8 cellular contexts compared by ENCODE assay signal in the genomic region with DNA sequence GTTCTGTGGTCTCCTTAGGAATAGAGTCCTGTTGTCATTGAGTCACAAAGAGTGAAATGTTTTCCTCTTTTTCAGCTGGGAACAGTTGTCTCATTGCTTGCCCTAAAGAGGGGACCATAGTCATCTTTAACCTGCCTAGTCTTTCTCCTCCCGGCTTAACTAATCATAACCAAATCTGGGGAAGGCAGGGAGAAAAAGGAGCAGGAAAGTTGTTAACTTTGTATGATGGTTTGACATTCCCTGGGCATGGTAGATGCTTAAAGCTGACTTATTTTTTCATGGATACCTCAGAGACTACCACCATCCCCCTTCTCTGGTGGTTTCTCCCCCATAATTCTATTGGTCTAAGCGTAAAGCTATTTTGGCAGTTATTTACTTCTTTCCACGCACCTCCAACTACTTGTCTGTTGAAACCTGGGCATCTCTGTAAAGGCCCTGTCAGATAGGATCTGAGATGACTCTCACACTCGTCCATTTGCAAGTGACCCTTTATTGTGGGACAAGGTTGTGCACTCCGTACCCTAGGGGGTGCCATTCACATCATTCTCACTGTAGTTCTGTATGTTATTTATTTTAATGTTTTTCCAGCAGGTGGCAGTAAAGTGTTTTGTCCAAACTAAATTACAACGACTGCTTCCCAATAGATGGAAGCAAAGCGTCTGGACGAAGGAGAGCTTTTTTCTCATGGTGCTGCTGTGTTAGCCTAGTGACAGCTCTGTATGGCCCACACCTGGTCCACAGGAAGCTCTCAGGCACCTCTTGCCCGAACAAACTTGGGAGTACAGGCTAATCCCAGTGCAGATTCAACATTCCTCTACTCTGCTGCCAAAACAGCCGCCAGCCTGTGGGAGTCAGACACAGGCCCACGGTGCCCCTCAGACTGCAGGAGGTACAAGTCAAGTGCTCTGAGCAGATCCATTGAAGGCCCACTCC. TPM values are rescaled to one million over a fixed set of nuclear protein-coding genes. Genes with fewer than 3 reads are reported as not detected.
A peak's percentile ranks its signal among the peaks of the same experiment; 100 is the strongest.
DNase-seq lines count a peak whose midpoint lies in the region; ATAC-seq and TF ChIP-seq lines count a peak whose summit lies in the region.

No MANE protein-coding gene starts in this region.

- no peaks in the 10 kb centered on the region for H3K27me3 Mint-ChIP-seq in CD4-positive, alpha-beta T cell
- no peaks in the 10 kb centered on the region for H3K27me3 Mint-ChIP-seq in natural killer cell (ENCODE audit: low read depth in 2 of 2)

- peak overlapping the region; percentile 87 for H3K4me3 Mint-ChIP-seq in CD4-positive, alpha-beta T cell
- peak overlapping the region; percentile 74 for H3K4me3 Mint-ChIP-seq in natural killer cell

- no peaks in the 10 kb centered on the region for H3K27me3 ChIP-seq in CD4-positive, alpha-beta T cell (ENCODE audit: control insufficient read depth, insufficient read depth, low read length)
- H3K27me3 ChIP-seq in stomach smooth muscle (ENCODE audit: control insufficient read depth in 1 of 2, insufficient read depth in 2 of 2, low read length in 2 of 2): no peaks in the 10 kb centered on the region

- POLR2A ChIA-PET in CD4-positive, alpha-beta T cell (lab: Charles Lee): no interaction called here

- ATAC-seq in CD4-positive, alpha-beta T cell (ENCODE audit: poor library complexity): peak; percentile 60
- ATAC-seq in GM19463 (IDR thresholded peaks at IDR 0.05; ENCODE audit: unreplicated experiment) (peak; percentile 34), esophagus mucosa (peak; percentile 48), natural killer cell (peak; percentile 60 to 77 (median 62))

- H3K4me1 Mint-ChIP-seq in CD4-positive, alpha-beta T cell (ENCODE audit: low read depth): peaks cover 35% of the 10 kb centered on the region
- H3K4me1 Mint-ChIP-seq in natural killer cell: peaks cover 31 to 32% of the 10 kb centered on the region in 2 donors

- peaks cover 11% of the 10 kb centered on the region for H3K4me1 ChIP-seq in stomach smooth muscle (ENCODE audit: control insufficient read depth, insufficient read depth, low read length)

- peak overlapping the region; percentile 38 for H3K27ac Mint-ChIP-seq in CD4-positive, alpha-beta T cell
- peak overlapping the region; percentile 50 to 58 for H3K27ac Mint-ChIP-seq in natural killer cell

- peak; percentile 97 for TF ChIP-seq CTCF in CD4-positive, alpha-beta T cell (IDR thresholded peaks at IDR 0.05)
- TF ChIP-seq CTCF in natural killer cell (IDR thresholded peaks at IDR 0.05): peak; percentile 92

- no peaks in the 10 kb centered on the region for H3K9me3 ChIP-seq in CD4-positive, alpha-beta T cell (ENCODE audit: control insufficient read depth, low read length)
- no peaks in the 10 kb centered on the region for H3K9me3 ChIP-seq in stomach smooth muscle (ENCODE audit: control insufficient read depth in 2 of 2, low read length in 2 of 2)

- H3K36me3 ChIP-seq in stomach smooth muscle (ENCODE audit: control insufficient read depth in 2 of 2, insufficient read depth in 2 of 2, low read length in 2 of 2): no peaks in the 10 kb centered on the region

- H3K9ac ChIP-seq in stomach smooth muscle (ENCODE audit: low read length in 2 of 2): peak overlapping the region; percentile 47 to 56

- CTCF ChIA-PET in CD4-positive, alpha-beta T cell (lab: Charles Lee): interaction anchor here (0.5 to 2.7 kb wide), 15 partner anchors 9 to 296 kb away, joined by 3 to 18 read pairs (median 3); a partner anchor contains a TSS

- intact Hi-C loops in CD4-positive, alpha-beta T cell (cut with DNase I, micrococcal nuclease): loop anchor here (1.0 to 10.0 kb wide), 6 partner anchors 32 to 1159 kb away; a partner anchor contains a TSS
- intact Hi-C loops in natural killer cell (cut with micrococcal nuclease): loop anchor here (1.0 kb wide), 2 partner anchors 32 to 97 kb away; no protein-coding TSS in a partner anchor

- no peaks in the 10 kb centered on the region for H3K9me3 Mint-ChIP-seq in CD4-positive, alpha-beta T cell
- H3K9me3 Mint-ChIP-seq in natural killer cell: no peaks in the 10 kb centered on the region

- H3K4me3 ChIP-seq in Jurkat, Clone E6-1 (ENCODE audit: low read length): no peak overlapping the region
- H3K4me3 ChIP-seq in stomach smooth muscle (ENCODE audit: low read length in 2 of 2): peak overlapping the region; percentile 43 to 54

- H3K36me3 Mint-ChIP-seq in CD4-positive, alpha-beta T cell (ENCODE audit: low read depth): peaks cover 13% of the 10 kb centered on the region
- H3K36me3 Mint-ChIP-seq in natural killer cell: no peaks in the 10 kb centered on the region

- DNase-seq in CD4-positive, alpha-beta T cell: peak; percentile 27 to 61 (median 40)
- DNase-seq in Jurkat, Clone E6-1 (ENCODE audit: low read depth, low spot score): peak; percentile 79
- DNase-seq in OCI-M2 (lab: John Stamatoyannopoulos, UW; ENCODE audit: unreplicated experiment): peak; percentile 34
- peak; percentile 27 for DNase-seq in activated T-cell treated with anti-CD3 and anti-CD28 coated beads for 48 hours (ENCODE audit: low read depth)
- peak; percentile 33 for DNase-seq in natural killer cell

- H3K27ac ChIP-seq in CD4-positive, alpha-beta T cell (ENCODE audit: low read depth, low read length): no peak overlapping the region
- peak overlapping the region; percentile 31 for H3K27ac ChIP-seq in stomach smooth muscle (ENCODE audit: low read length)

RNA-seq across cellular contexts. Expression of a gene that starts 3.0 kb away (rescaled TPM):
- 10 to 100 TPM; 33.1 to 36.7 TPM for total RNA-seq in CD4-positive, alpha-beta T cell
- 11.2 TPM for polyA plus RNA-seq in Jurkat, Clone E6-1 (2012; ENCODE audit: insufficient read depth, insufficient read length)
- total RNA-seq in esophagus mucosa: 14.5 TPM
- total RNA-seq in natural killer cell: 10 to 100 TPM; 58.8 to 74.4 (median 67.4) TPM

RNA-seq across cellular contexts. Expression of a gene that starts 48.0 kb away (rescaled TPM):
- not detected for total RNA-seq in CD4-positive, alpha-beta T cell
- polyA plus RNA-seq in Jurkat, Clone E6-1 (2012; ENCODE audit: insufficient read depth, insufficient read length): not detected
- total RNA-seq in esophagus mucosa (not detected), natural killer cell (not detected)

Comparison
In these comparisons a context has a peak if more than half of its experiments do, and no peak if none do; other contexts are left out.
1. DNase-seq: peak in every context shown above with its lines; median percentile 79 in Jurkat, Clone E6-1; 40 in CD4-positive, alpha-beta T cell; 34 in OCI-M2; 33 in natural killer cell; 27 in activated T-cell treated with anti-CD3 and anti-CD28 coated beads for 48 hours.